ENCODE assay signal across 18 cellular contexts in the genomic region with DNA sequence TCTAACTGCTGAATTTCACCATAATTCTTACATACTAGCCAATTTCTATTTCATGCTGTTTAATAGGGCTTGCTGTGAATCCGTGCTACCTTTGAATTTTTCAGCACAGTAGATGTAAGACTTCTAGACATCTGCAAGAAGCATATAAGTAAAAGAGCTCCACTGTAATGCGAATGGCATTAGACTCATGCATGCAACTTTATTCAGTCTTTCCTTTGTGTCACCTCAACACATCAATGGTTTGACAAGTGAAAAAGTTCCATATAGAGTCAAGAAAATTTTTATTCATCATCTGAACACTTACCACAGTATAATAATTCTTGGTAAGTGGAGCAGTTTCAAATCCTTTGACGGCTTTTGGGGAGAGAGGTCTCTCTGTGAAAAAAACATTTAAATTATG. TPM values are rescaled to one million over a fixed set of nuclear protein-coding genes. Genes with fewer than 3 reads are reported as not detected.
DNase-seq lines count a peak whose midpoint lies in the region; ATAC-seq and TF ChIP-seq lines count a peak whose summit lies in the region.
"Had no signal": no experiment of that assay in that cellular context is flagged by ENCODE, and none has a peak within 500 bp of the region (broad histone marks: within the 10 kb centered on the region; RNA-seq: fewer than 3 reads in every experiment).

No MANE protein-coding gene starts in this region.

- peak overlapping the region; percentile 48 for H3K27ac Mint-ChIP-seq in activated CD4-positive, alpha-beta T cell treated with anti-CD3 and anti-CD28 coated beads, Interleukin-2, amount 10 ng/mL, durations not matched to agents 24 days and 14 days

- WGBS in heart right ventricle, 2 donors = 85 to 88% methylated on average over 3 of the region's 3 CpGs

- no peaks in the 10 kb centered on the region for H3K9me3 ChIP-seq in heart right ventricle
- H3K9me3 ChIP-seq in neutrophil = no peaks in the 10 kb centered on the region

- H3K4me1 ChIP-seq in heart right ventricle (peaks cover 0 to 26% (median 16%) of the 10 kb centered on the region in 9 donors), neutrophil (ENCODE audit: control insufficient read depth in 1 of 2, insufficient read depth in 1 of 2, low read depth in 1 of 2, low read length in 1 of 2) (peaks cover 0 to 3% of the 10 kb centered on the region in 2 experiments)

- TF ChIP-seq CTCF in heart right ventricle (IDR thresholded peaks at IDR 0.05) = no peak
- no peak for TF ChIP-seq CTCF in neutrophil (IDR thresholded peaks at IDR 0.05)

- H3K27me3 ChIP-seq in heart right ventricle (peaks cover 0 to 13% (median 0%) of the 10 kb centered on the region in 7 donors), neutrophil (no peaks in the 10 kb centered on the region)

- H3K27ac ChIP-seq in heart right ventricle (peak overlapping the region in 7 of 10 donors; percentile 59 to 78 (median 68)), neutrophil (peak overlapping the region; percentile 18)
- H3K27ac ChIP-seq: BLaER1 treated with 17β-estradiol and CSF1 and Interleukin-3, amounts not matched to agents 10 nM and 100 nM had no signal

- no peaks in the 10 kb centered on the region for H3K27me3 Mint-ChIP-seq in activated CD4-positive, alpha-beta T cell treated with anti-CD3 and anti-CD28 coated beads, Interleukin-2, amount 10 ng/mL, durations not matched to agents 24 days and 14 days

- H3K4me3 Mint-ChIP-seq in activated CD4-positive, alpha-beta T cell treated with anti-CD3 and anti-CD28 coated beads, Interleukin-2, amount 10 ng/mL, durations not matched to agents 24 days and 14 days = no peak overlapping the region

- H3K4me3 ChIP-seq in heart right ventricle (no peak overlapping the region), neutrophil (ENCODE audit: low read depth in 1 of 2, low read length in 1 of 2) (no peak overlapping the region)
- H3K4me3 ChIP-seq: BLaER1 treated with 17β-estradiol and CSF1 and Interleukin-3, amounts not matched to agents 10 nM and 100 nM had no signal

- no peak for DNase-seq in activated CD4-positive, alpha-beta T cell treated with anti-CD3 and anti-CD28 coated beads, Interleukin-2, amount 10 ng/mL, durations not matched to agents 24 days and 14 days
- no peak for DNase-seq in activated CD4-positive, alpha-beta T cell treated with anti-CD3 and anti-CD28 coated beads for 1 hour
- DNase-seq in heart right ventricle (no peak), left ventricle myocardium superior (no peak), kidney glomerular epithelial cell (lab: John Stamatoyannopoulos, UW) (no peak), NCI-H526 (lab: John Stamatoyannopoulos, UW) (no peak)
- DNase-seq: DMS 273 treated with DMSO at 0.1 percent for 48 hours; KG1; NCI-H1048; NCI-H146; NCI-H226; NCI-H526 treated with DMSO at 0.1 percent for 48 hours; NK-92 treated with Interleukin-12 subunit alpha and Interleukin-12 subunit beta, amount 100 ng/mL, for 24 hours; OCI-M1; RPMI8226 had no signal

- peaks cover 38% of the 10 kb centered on the region for H3K4me1 Mint-ChIP-seq in activated CD4-positive, alpha-beta T cell treated with anti-CD3 and anti-CD28 coated beads, Interleukin-2, amount 10 ng/mL, durations not matched to agents 24 days and 14 days

- intact Hi-C loops in activated CD4-positive, alpha-beta T cell treated with anti-CD3 and anti-CD28 coated beads, Interleukin-2, amount 10 ng/mL, durations not matched to agents 24 days and 14 days (cut with micrococcal nuclease) = loop anchor here (2.0 to 5.0 kb wide), 3 partner anchors 15 to 36 kb away; no protein-coding TSS in a partner anchor
- intact Hi-C loops in heart right ventricle (cut with DNase I) = loop anchor here in 2 of 10 donors (5.0 to 10.0 kb wide), 2 partner anchors 36 to 143 kb away; no protein-coding TSS in a partner anchor
- intact Hi-C loops in left ventricle myocardium superior (cut with micrococcal nuclease) = no loop called here

- H3K9me3 Mint-ChIP-seq in activated CD4-positive, alpha-beta T cell treated with anti-CD3 and anti-CD28 coated beads, Interleukin-2, amount 10 ng/mL, durations not matched to agents 24 days and 14 days = no peaks in the 10 kb centered on the region

- H3K36me3 Mint-ChIP-seq in activated CD4-positive, alpha-beta T cell treated with anti-CD3 and anti-CD28 coated beads, Interleukin-2, amount 10 ng/mL, durations not matched to agents 24 days and 14 days (ENCODE audit: low read depth) = peaks cover 29% of the 10 kb centered on the region

- no peak for ATAC-seq in heart right ventricle
- no peak for ATAC-seq in left ventricle myocardium superior
- ATAC-seq in GM18907 (IDR thresholded peaks at IDR 0.05; ENCODE audit: unreplicated experiment) = no peak

- H3K36me3 ChIP-seq in heart right ventricle = peaks cover 0 to 30% (median 0%) of the 10 kb centered on the region in 9 donors
- H3K36me3 ChIP-seq in neutrophil = peaks cover 17% of the 10 kb centered on the region

RNA-seq across cellular contexts. Expression of a gene that starts 48.9 kb away (rescaled TPM):
- 37.4 and 38.0 TPM in 2 replicates for total RNA-seq in activated CD4-positive, alpha-beta T cell treated with anti-CD3 and anti-CD28 coated beads, Interleukin-2, amount 10 ng/mL, durations not matched to agents 24 days and 14 days
- total RNA-seq in heart right ventricle = 10 to 100 TPM; 39.5 to 88.0 (median 52.2) TPM
- polyA plus RNA-seq in heart right ventricle = 10 to 100 TPM; 15.3 to 16.5 TPM
- total RNA-seq in left ventricle myocardium superior = 44.2 TPM
